ENCODE assay signal across 1 cellular context in the genomic region with DNA sequence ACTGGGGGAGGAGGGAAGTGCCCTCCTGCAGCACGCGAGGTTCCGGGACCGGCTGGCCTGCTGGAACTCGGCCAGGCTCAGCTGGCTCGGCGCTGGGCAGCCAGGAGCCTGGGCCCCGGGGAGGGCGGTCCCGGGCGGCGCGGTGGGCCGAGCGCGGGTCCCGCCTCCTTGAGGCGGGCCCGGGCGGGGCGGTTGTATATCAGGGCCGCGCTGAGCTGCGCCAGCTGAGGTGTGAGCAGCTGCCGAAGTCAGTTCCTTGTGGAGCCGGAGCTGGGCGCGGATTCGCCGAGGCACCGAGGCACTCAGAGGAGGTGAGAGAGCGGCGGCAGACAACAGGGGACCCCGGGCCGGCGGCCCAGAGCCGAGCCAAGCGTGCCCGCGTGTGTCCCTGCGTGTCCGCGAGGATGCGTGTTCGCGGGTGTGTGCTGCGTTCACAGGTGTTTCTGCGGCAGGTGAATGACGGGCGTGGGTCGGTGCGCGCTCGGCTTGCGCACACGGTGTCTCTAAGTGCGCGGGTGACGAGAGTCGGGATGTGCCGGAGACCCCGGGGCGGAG.
A peak's percentile ranks its signal among the peaks of the same experiment; 100 is the strongest.
TF ChIP-seq lines count a peak whose summit lies in the region.

A gene (plus strand): TSS at position 227 of the 555 bp plus-strand sequence. CDS start 5,388 bp downstream, outside the sequence.

TF ChIP-seq in GM12878, 131 proteins besides CTCF, POLR2A, EP300 and RAD21 (continued from another document and continues in another):
- TF ChIP-seq, protein P1, sequence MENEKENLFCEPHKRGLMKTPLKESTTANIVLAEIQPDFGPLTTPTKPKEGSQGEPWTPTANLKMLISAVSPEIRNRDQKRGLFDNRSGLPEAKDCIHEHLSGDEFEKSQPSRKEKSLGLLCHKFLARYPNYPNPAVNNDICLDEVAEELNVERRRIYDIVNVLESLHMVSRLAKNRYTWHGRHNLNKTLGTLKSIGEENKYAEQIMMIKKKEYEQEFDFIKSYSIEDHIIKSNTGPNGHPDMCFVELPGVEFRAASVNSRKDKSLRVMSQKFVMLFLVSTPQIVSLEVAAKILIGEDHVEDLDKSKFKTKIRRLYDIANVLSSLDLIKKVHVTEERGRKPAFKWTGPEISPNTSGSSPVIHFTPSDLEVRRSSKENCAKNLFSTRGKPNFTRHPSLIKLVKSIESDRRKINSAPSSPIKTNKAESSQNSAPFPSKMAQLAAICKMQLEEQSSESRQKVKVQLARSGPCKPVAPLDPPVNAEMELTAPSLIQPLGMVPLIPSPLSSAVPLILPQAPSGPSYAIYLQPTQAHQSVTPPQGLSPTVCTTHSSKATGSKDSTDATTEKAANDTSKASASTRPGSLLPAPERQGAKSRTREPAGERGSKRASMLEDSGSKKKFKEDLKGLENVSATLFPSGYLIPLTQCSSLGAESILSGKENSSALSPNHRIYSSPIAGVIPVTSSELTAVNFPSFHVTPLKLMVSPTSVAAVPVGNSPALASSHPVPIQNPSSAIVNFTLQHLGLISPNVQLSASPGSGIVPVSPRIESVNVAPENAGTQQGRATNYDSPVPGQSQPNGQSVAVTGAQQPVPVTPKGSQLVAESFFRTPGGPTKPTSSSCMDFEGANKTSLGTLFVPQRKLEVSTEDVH (IDR thresholded peaks at IDR 0.05; ENCODE audit: low read depth, partially characterized antibody) = no peak
- TF ChIP-seq, protein P2, sequence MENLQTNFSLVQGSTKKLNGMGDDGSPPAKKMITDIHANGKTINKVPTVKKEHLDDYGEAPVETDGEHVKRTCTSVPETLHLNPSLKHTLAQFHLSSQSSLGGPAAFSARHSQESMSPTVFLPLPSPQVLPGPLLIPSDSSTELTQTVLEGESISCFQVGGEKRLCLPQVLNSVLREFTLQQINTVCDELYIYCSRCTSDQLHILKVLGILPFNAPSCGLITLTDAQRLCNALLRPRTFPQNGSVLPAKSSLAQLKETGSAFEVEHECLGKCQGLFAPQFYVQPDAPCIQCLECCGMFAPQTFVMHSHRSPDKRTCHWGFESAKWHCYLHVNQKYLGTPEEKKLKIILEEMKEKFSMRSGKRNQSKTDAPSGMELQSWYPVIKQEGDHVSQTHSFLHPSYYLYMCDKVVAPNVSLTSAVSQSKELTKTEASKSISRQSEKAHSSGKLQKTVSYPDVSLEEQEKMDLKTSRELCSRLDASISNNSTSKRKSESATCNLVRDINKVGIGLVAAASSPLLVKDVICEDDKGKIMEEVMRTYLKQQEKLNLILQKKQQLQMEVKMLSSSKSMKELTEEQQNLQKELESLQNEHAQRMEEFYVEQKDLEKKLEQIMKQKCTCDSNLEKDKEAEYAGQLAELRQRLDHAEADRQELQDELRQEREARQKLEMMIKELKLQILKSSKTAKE (IDR thresholded peaks at IDR 0.05; ENCODE audit: low read depth, poor library complexity, severe bottlenecking) = no peak
- TF ChIP-seq CEBPB (IDR thresholded peaks at IDR 0.05; ENCODE audit: borderline replicate concordance in 1 of 2, low read depth in 2 of 2, low read length in 2 of 2) (no peak), ZNF274 (IDR thresholded peaks at IDR 0.05; ENCODE audit: insufficient read depth, insufficient read length) (no peak), CHD4 (IDR thresholded peaks at IDR 0.05) (no peak), RFX5 (IDR thresholded peaks at IDR 0.05; ENCODE audit: low read depth, low read length) (no peak), PML (IDR thresholded peaks at IDR 0.05; ENCODE audit: low read length) (peak; percentile 99), POLR2AphosphoS5 (IDR thresholded peaks at IDR 0.05; ENCODE audit: low read length) (peak; percentile 99), CHD2 (IDR thresholded peaks at IDR 0.05; ENCODE audit: borderline replicate concordance, low read depth, low read length) (peak; percentile 67), CBFB (IDR thresholded peaks at IDR 0.05; ENCODE audit: low read depth) (peak; percentile 83), GABPA (IDR thresholded peaks at IDR 0.05; ENCODE audit: low read depth) (no peak), TCF3 (IDR thresholded peaks at IDR 0.05; ENCODE audit: borderline replicate concordance, insufficient read depth, low read depth, low read length) (peak; percentile 96), RUNX3 (IDR thresholded peaks at IDR 0.05; ENCODE audit: low read length) (no peak), RB1 (IDR thresholded peaks at IDR 0.05; ENCODE audit: borderline replicate concordance) (peak; percentile 94; the same call in 1 of the 2 replicates), DPF2 (IDR thresholded peaks at IDR 0.05) (peak; percentile 66), SUPT20H (IDR thresholded peaks at IDR 0.05; ENCODE audit: borderline replicate concordance, control insufficient read depth, low read depth, low read length) (no peak), YBX1 (IDR thresholded peaks at IDR 0.05) (no peak), CBX3 (IDR thresholded peaks at IDR 0.05; ENCODE audit: borderline replicate concordance, low read depth) (no peak), MEF2B (IDR thresholded peaks at IDR 0.05; ENCODE audit: partially characterized antibody, poor library complexity, severe bottlenecking) (no peak), TCF7 (IDR thresholded peaks at IDR 0.05; ENCODE audit: borderline replicate concordance) (no peak), NR2F1 (conservative IDR thresholded peaks at IDR 0.05) (no peak; the same call in 1 of the 2 replicates), JUNB (IDR thresholded peaks at IDR 0.05) (no peak), SREBF1 (IDR thresholded peaks at IDR 0.05; ENCODE audit: low read length) (no peak), ZBED1 (IDR thresholded peaks at IDR 0.05; ENCODE audit: borderline replicate concordance) (no peak), SMARCA5 (IDR thresholded peaks at IDR 0.05) (peak; percentile 60), CREM (IDR thresholded peaks at IDR 0.05; ENCODE audit: low read depth) (no peak), RAD51 (IDR thresholded peaks at IDR 0.05) (no peak), ZZZ3 (IDR thresholded peaks at IDR 0.05; ENCODE audit: control insufficient read depth, insufficient read length, low read depth) (no peak), EZH2 (IDR thresholded peaks at IDR 0.05; ENCODE audit: borderline replicate concordance, control insufficient read depth, low read depth, low read length) (no peak), NFXL1 (IDR thresholded peaks at IDR 0.05; ENCODE audit: borderline replicate concordance) (no peak), LARP7 (IDR thresholded peaks at IDR 0.05) (peak; percentile 97), HDGF (IDR thresholded peaks at IDR 0.05) (no peak), BHLHE40 (IDR thresholded peaks at IDR 0.05; ENCODE audit: borderline replicate concordance in 1 of 2, low read depth in 2 of 2, low read length in 1 of 2) (peak; percentile 70 to 91), SMAD1 (IDR thresholded peaks at IDR 0.05; ENCODE audit: low read depth, partially characterized antibody) (peak; percentile 89), GATAD2B (conservative IDR thresholded peaks at IDR 0.05; ENCODE audit: low read depth) (peak; percentile 98)
- TF ChIP-seq, protein P3, sequence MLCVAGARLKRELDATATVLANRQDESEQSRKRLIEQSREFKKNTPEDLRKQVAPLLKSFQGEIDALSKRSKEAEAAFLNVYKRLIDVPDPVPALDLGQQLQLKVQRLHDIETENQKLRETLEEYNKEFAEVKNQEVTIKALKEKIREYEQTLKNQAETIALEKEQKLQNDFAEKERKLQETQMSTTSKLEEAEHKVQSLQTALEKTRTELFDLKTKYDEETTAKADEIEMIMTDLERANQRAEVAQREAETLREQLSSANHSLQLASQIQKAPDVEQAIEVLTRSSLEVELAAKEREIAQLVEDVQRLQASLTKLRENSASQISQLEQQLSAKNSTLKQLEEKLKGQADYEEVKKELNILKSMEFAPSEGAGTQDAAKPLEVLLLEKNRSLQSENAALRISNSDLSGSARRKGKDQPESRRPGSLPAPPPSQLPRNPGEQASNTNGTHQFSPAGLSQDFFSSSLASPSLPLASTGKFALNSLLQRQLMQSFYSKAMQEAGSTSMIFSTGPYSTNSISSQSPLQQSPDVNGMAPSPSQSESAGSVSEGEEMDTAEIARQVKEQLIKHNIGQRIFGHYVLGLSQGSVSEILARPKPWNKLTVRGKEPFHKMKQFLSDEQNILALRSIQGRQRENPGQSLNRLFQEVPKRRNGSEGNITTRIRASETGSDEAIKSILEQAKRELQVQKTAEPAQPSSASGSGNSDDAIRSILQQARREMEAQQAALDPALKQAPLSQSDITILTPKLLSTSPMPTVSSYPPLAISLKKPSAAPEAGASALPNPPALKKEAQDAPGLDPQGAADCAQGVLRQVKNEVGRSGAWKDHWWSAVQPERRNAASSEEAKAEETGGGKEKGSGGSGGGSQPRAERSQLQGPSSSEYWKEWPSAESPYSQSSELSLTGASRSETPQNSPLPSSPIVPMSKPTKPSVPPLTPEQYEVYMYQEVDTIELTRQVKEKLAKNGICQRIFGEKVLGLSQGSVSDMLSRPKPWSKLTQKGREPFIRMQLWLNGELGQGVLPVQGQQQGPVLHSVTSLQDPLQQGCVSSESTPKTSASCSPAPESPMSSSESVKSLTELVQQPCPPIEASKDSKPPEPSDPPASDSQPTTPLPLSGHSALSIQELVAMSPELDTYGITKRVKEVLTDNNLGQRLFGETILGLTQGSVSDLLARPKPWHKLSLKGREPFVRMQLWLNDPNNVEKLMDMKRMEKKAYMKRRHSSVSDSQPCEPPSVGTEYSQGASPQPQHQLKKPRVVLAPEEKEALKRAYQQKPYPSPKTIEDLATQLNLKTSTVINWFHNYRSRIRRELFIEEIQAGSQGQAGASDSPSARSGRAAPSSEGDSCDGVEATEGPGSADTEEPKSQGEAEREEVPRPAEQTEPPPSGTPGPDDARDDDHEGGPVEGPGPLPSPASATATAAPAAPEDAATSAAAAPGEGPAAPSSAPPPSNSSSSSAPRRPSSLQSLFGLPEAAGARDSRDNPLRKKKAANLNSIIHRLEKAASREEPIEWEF (IDR thresholded peaks at IDR 0.05; ENCODE audit: insufficient replicate concordance, low read depth, low read length) = no peak
- TF ChIP-seq, protein P4, sequence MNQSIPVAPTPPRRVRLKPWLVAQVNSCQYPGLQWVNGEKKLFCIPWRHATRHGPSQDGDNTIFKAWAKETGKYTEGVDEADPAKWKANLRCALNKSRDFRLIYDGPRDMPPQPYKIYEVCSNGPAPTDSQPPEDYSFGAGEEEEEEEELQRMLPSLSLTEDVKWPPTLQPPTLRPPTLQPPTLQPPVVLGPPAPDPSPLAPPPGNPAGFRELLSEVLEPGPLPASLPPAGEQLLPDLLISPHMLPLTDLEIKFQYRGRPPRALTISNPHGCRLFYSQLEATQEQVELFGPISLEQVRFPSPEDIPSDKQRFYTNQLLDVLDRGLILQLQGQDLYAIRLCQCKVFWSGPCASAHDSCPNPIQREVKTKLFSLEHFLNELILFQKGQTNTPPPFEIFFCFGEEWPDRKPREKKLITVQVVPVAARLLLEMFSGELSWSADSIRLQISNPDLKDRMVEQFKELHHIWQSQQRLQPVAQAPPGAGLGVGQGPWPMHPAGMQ (IDR thresholded peaks at IDR 0.05; ENCODE audit: borderline replicate concordance) = no peak
- TF ChIP-seq, protein P5, sequence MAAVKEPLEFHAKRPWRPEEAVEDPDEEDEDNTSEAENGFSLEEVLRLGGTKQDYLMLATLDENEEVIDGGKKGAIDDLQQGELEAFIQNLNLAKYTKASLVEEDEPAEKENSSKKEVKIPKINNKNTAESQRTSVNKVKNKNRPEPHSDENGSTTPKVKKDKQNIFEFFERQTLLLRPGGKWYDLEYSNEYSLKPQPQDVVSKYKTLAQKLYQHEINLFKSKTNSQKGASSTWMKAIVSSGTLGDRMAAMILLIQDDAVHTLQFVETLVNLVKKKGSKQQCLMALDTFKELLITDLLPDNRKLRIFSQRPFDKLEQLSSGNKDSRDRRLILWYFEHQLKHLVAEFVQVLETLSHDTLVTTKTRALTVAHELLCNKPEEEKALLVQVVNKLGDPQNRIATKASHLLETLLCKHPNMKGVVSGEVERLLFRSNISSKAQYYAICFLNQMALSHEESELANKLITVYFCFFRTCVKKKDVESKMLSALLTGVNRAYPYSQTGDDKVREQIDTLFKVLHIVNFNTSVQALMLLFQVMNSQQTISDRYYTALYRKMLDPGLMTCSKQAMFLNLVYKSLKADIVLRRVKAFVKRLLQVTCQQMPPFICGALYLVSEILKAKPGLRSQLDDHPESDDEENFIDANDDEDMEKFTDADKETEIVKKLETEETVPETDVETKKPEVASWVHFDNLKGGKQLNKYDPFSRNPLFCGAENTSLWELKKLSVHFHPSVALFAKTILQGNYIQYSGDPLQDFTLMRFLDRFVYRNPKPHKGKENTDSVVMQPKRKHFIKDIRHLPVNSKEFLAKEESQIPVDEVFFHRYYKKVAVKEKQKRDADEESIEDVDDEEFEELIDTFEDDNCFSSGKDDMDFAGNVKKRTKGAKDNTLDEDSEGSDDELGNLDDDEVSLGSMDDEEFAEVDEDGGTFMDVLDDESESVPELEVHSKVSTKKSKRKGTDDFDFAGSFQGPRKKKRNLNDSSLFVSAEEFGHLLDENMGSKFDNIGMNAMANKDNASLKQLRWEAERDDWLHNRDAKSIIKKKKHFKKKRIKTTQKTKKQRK (IDR thresholded peaks at IDR 0.05; ENCODE audit: low read depth, low read length) = no peak
- TF ChIP-seq, protein P6, sequence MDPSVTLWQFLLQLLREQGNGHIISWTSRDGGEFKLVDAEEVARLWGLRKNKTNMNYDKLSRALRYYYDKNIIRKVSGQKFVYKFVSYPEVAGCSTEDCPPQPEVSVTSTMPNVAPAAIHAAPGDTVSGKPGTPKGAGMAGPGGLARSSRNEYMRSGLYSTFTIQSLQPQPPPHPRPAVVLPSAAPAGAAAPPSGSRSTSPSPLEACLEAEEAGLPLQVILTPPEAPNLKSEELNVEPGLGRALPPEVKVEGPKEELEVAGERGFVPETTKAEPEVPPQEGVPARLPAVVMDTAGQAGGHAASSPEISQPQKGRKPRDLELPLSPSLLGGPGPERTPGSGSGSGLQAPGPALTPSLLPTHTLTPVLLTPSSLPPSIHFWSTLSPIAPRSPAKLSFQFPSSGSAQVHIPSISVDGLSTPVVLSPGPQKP (IDR thresholded peaks at IDR 0.05; ENCODE audit: low read depth, low read length) = no peak
- TF ChIP-seq, protein P7, sequence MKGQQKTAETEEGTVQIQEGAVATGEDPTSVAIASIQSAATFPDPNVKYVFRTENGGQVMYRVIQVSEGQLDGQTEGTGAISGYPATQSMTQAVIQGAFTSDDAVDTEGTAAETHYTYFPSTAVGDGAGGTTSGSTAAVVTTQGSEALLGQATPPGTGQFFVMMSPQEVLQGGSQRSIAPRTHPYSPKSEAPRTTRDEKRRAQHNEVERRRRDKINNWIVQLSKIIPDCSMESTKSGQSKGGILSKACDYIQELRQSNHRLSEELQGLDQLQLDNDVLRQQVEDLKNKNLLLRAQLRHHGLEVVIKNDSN (IDR thresholded peaks at IDR 0.05; ENCODE audit: borderline replicate concordance, extremely low read length, insufficient read depth, low read depth, low read length) = no peak
- TF ChIP-seq, protein P8, sequence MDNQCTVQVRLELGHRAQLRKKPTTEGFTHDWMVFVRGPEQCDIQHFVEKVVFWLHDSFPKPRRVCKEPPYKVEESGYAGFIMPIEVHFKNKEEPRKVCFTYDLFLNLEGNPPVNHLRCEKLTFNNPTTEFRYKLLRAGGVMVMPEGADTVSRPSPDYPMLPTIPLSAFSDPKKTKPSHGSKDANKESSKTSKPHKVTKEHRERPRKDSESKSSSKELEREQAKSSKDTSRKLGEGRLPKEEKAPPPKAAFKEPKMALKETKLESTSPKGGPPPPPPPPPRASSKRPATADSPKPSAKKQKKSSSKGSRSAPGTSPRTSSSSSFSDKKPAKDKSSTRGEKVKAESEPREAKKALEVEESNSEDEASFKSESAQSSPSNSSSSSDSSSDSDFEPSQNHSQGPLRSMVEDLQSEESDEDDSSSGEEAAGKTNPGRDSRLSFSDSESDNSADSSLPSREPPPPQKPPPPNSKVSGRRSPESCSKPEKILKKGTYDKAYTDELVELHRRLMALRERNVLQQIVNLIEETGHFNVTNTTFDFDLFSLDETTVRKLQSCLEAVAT (IDR thresholded peaks at IDR 0.05) = peak; percentile 97; the same call in 1 of the 2 replicates
